14 cellular contexts compared by ENCODE assay signal in the genomic region with DNA sequence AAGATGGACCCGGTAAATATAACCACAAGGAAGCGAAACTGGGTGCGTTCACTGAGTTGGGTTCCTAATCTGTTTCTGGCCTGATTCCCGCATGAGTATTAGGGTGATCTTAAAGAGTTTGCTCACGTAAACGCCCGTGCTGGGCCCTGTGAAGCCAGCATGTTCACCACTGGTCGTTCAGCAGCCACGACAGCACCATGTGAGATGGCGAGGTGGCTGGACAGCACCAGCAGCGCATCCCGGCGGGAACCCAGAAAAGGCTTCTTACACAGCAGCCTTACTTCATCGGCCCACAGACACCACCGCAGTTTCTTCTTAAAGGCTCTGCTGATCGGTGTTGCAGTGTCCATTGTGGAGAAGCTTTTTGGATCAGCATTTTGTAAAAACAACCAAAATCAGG.
DNase-seq lines count a peak whose midpoint lies in the region; ATAC-seq and TF ChIP-seq lines count a peak whose summit lies in the region.
"Had no signal": no experiment of that assay in that cellular context is flagged by ENCODE, and none has a peak within 500 bp of the region (broad histone marks: within the 10 kb centered on the region; RNA-seq: fewer than 3 reads in every experiment).

No MANE protein-coding gene starts in this region.

- no peak overlapping the region for H3K4me2 ChIP-seq in H9 (ENCODE audit: insufficient read depth, insufficient read length, low read length)
- H3K4me2 ChIP-seq: BLaER1 treated with 17β-estradiol and CSF1 and Interleukin-3, amounts not matched to agents 10 nM and 100 nM had no signal

- no peak overlapping the region for H3K23ac ChIP-seq in H9 (ENCODE audit: insufficient read length, low read depth, low read length)

- H3K27ac Mint-ChIP-seq in activated CD4-positive, alpha-beta memory T cell treated with anti-CD3 and anti-CD28 coated beads for 36 hours: peak overlapping the region; percentile 33
- H3K27ac Mint-ChIP-seq in activated CD4-positive, alpha-beta memory T cell treated with anti-CD3 and anti-CD28 coated beads, Interleukin-2, amount 10 ng/mL, durations not matched to agents 7 days and 5 days: no peak overlapping the region
- H3K27ac Mint-ChIP-seq in H9: peak overlapping the region in 2 of 3 experiments; percentile 30 to 77; a peak in 3 of 7 replicates
- H3K27ac Mint-ChIP-seq: CD4-positive, CD25-positive, alpha-beta regulatory T cell had no signal

- POLR2A ChIA-PET in activated CD4-positive, alpha-beta memory T cell treated with anti-CD3 and anti-CD28 coated beads for 36 hours (lab: Charles Lee): no interaction called here
- POLR2A ChIA-PET in activated CD4-positive, alpha-beta memory T cell treated with anti-CD3 and anti-CD28 coated beads, Interleukin-2, amount 10 ng/mL, durations not matched to agents 7 days and 5 days (lab: Charles Lee): no interaction called here

- H3K27me3 ChIP-seq in H9 (ENCODE audit: insufficient read depth, low read length): no peaks in the 10 kb centered on the region
- H3K27me3 ChIP-seq: BLaER1 treated with 17β-estradiol and CSF1 and Interleukin-3, amounts not matched to agents 10 nM and 100 nM had no signal

- no peak overlapping the region for H3K14ac ChIP-seq in H9 (ENCODE audit: insufficient read depth, low read length)

- H3T11ph ChIP-seq in H9 (ENCODE audit: low read length): no peak overlapping the region

- H4K5ac ChIP-seq in H9 (ENCODE audit: insufficient read length, low read depth, low read length): no peak overlapping the region

- no peak overlapping the region for H2AK5ac ChIP-seq in H9 (ENCODE audit: insufficient read length, low read length)

- H3K9me3 Mint-ChIP-seq in activated CD4-positive, alpha-beta memory T cell treated with anti-CD3 and anti-CD28 coated beads for 36 hours: no peaks in the 10 kb centered on the region
- H3K9me3 Mint-ChIP-seq in activated CD4-positive, alpha-beta memory T cell treated with anti-CD3 and anti-CD28 coated beads, Interleukin-2, amount 10 ng/mL, durations not matched to agents 7 days and 5 days: no peaks in the 10 kb centered on the region
- H3K9me3 Mint-ChIP-seq in H9: peaks cover 15 to 19% of the 10 kb centered on the region in 2 experiments
- H3K9me3 Mint-ChIP-seq: CD4-positive, CD25-positive, alpha-beta regulatory T cell had no signal

- H3K9ac ChIP-seq in H9 (ENCODE audit: extremely low read depth, insufficient read length, low read length): no peak overlapping the region
- H3K9ac ChIP-seq: BLaER1 treated with 17β-estradiol and CSF1 and Interleukin-3, amounts not matched to agents 10 nM and 100 nM had no signal

- no peak overlapping the region for H2BK20ac ChIP-seq in H9 (ENCODE audit: low read depth, low read length, poor library complexity, severe bottlenecking)

- no peak overlapping the region for H2BK5ac ChIP-seq in H9 (ENCODE audit: insufficient read length, low read length)

- no peak overlapping the region for H3K56ac ChIP-seq in H9 (ENCODE audit: insufficient read length, low read depth, low read length)

- no peak for DNase-seq in activated CD4-positive, alpha-beta memory T cell treated with anti-CD3 and anti-CD28 coated beads for 36 hours
- no peak for DNase-seq in activated CD4-positive, alpha-beta memory T cell treated with anti-CD3 and anti-CD28 coated beads, Interleukin-2, amount 10 ng/mL, durations not matched to agents 7 days and 5 days
- DNase-seq in H9 (no peak), caudate nucleus (lab: John Stamatoyannopoulos, UW) (no peak), islet precursor cell (peak; percentile 38), glomerular visceral epithelial cell (ENCODE audit: extremely low spot score) (no peak), foreskin melanocyte (no peak)
- DNase-seq: AML-193; CD4-positive, CD25-positive, alpha-beta regulatory T cell; DMS53 had no signal

- no CpG with 5 or more reads among the region's 16 CpGs for WGBS in H9 (ENCODE audit: extremely low coverage, insufficient read length, low lambda C conversion rate)

- no peaks in the 10 kb centered on the region for H3K27me3 Mint-ChIP-seq in activated CD4-positive, alpha-beta memory T cell treated with anti-CD3 and anti-CD28 coated beads for 36 hours
- H3K27me3 Mint-ChIP-seq in activated CD4-positive, alpha-beta memory T cell treated with anti-CD3 and anti-CD28 coated beads, Interleukin-2, amount 10 ng/mL, durations not matched to agents 7 days and 5 days: no peaks in the 10 kb centered on the region
- no peaks in the 10 kb centered on the region; the same call in 1 of the 2 replicates for H3K27me3 Mint-ChIP-seq in H9 (ENCODE audit: low read depth)
- H3K27me3 Mint-ChIP-seq: CD4-positive, CD25-positive, alpha-beta regulatory T cell had no signal

- H2AFZ ChIP-seq in H9 (ENCODE audit: low read length): no peak overlapping the region

- no peak for ATAC-seq in HG02840 (IDR thresholded peaks at IDR 0.05; ENCODE audit: low FRiP score, unreplicated experiment)
- ATAC-seq: HepG2 had no signal

- no peaks in the 10 kb centered on the region for H3K79me2 ChIP-seq in H9 (ENCODE audit: insufficient read depth, low read length)

- CTCF ChIA-PET in activated CD4-positive, alpha-beta memory T cell treated with anti-CD3 and anti-CD28 coated beads for 36 hours (lab: Charles Lee): interaction anchor here (2.8 kb wide), 1 partner anchor 99 kb away, joined by 8 read pairs; no protein-coding TSS in a partner anchor
- CTCF ChIA-PET in activated CD4-positive, alpha-beta memory T cell treated with anti-CD3 and anti-CD28 coated beads, Interleukin-2, amount 10 ng/mL, durations not matched to agents 7 days and 5 days (lab: Charles Lee): no interaction called here

- H3K4me1 ChIP-seq in H9 (ENCODE audit: insufficient read depth, low read length): no peaks in the 10 kb centered on the region

- no peaks in the 10 kb centered on the region for H3K79me1 ChIP-seq in H9 (ENCODE audit: insufficient read depth, low read depth, low read length, poor library complexity, severe bottlenecking)

- no peaks in the 10 kb centered on the region for H3K23me2 ChIP-seq in H9 (ENCODE audit: insufficient read length, low read depth, low read length, poor library complexity, severe bottlenecking)

- H2BK12ac ChIP-seq in H9 (ENCODE audit: insufficient read length, low read depth, low read length): no peak overlapping the region

- no peak overlapping the region for H2BK120ac ChIP-seq in H9 (ENCODE audit: low read depth, low read length, poor library complexity, severe bottlenecking)

- no peak overlapping the region for H3K18ac ChIP-seq in H9 (ENCODE audit: insufficient read length, low read depth, low read length)

- TF ChIP-seq CTCF in H9 (conservative IDR thresholded peaks at IDR 0.05): no peak

- no peak overlapping the region for H2BK15ac ChIP-seq in H9 (ENCODE audit: low read depth, low read length)

- H3K36me3 Mint-ChIP-seq in activated CD4-positive, alpha-beta memory T cell treated with anti-CD3 and anti-CD28 coated beads for 36 hours: peaks cover 33% of the 10 kb centered on the region
- H3K36me3 Mint-ChIP-seq in activated CD4-positive, alpha-beta memory T cell treated with anti-CD3 and anti-CD28 coated beads, Interleukin-2, amount 10 ng/mL, durations not matched to agents 7 days and 5 days (ENCODE audit: low read depth): peaks cover 51% of the 10 kb centered on the region
- peaks cover 80 to 92% (median 83%) of the 10 kb centered on the region in 3 experiments for H3K36me3 Mint-ChIP-seq in H9 (ENCODE audit: insufficient read depth in 1 of 3, low read depth in 3 of 3)

- H4K20me1 ChIP-seq in H9 (ENCODE audit: control insufficient read depth, insufficient read depth, insufficient read length): no peaks in the 10 kb centered on the region

- H3K4me1 Mint-ChIP-seq in activated CD4-positive, alpha-beta memory T cell treated with anti-CD3 and anti-CD28 coated beads for 36 hours (ENCODE audit: low read depth): no peaks in the 10 kb centered on the region
- H3K4me1 Mint-ChIP-seq in activated CD4-positive, alpha-beta memory T cell treated with anti-CD3 and anti-CD28 coated beads, Interleukin-2, amount 10 ng/mL, durations not matched to agents 7 days and 5 days: peaks cover under 1% of the 10 kb centered on the region
- no peaks in the 10 kb centered on the region for H3K4me1 Mint-ChIP-seq in H9

- no peak overlapping the region for H4K8ac ChIP-seq in H9 (replicated peaks; ENCODE audit: insufficient read length, low read depth, low read length)

- intact Hi-C loops in activated CD4-positive, alpha-beta memory T cell treated with anti-CD3 and anti-CD28 coated beads for 36 hours (cut with micrococcal nuclease): no loop called here

- no peak overlapping the region for H4K91ac ChIP-seq in H9 (ENCODE audit: insufficient read length, low read depth, low read length)

- H3K4ac ChIP-seq in H9 (ENCODE audit: low read depth, low read length): no peak overlapping the region

- H3K4me3 Mint-ChIP-seq in activated CD4-positive, alpha-beta memory T cell treated with anti-CD3 and anti-CD28 coated beads for 36 hours: no peak overlapping the region
- H3K4me3 Mint-ChIP-seq in activated CD4-positive, alpha-beta memory T cell treated with anti-CD3 and anti-CD28 coated beads, Interleukin-2, amount 10 ng/mL, durations not matched to agents 7 days and 5 days: no peak overlapping the region
- no peak overlapping the region for H3K4me3 Mint-ChIP-seq in H9
- H3K4me3 Mint-ChIP-seq: CD4-positive, CD25-positive, alpha-beta regulatory T cell had no signal

- H3K27ac ChIP-seq in H9 (ENCODE audit: insufficient read length, low read depth, low read length) (no peak overlapping the region), caudate nucleus (ENCODE audit: low read depth, low read length) (peak overlapping the region; percentile 17)
- H3K27ac ChIP-seq: 22Rv1; BLaER1 treated with 17β-estradiol and CSF1 and Interleukin-3, amounts not matched to agents 10 nM and 100 nM had no signal

- peaks cover 8% of the 10 kb centered on the region for H3K9me3 ChIP-seq in H9 (ENCODE audit: control insufficient read depth, low read depth, low read length)
- H3K9me3 ChIP-seq: BLaER1 treated with 17β-estradiol and CSF1 and Interleukin-3, amounts not matched to agents 10 nM and 100 nM had no signal
